In the genomic region with DNA sequence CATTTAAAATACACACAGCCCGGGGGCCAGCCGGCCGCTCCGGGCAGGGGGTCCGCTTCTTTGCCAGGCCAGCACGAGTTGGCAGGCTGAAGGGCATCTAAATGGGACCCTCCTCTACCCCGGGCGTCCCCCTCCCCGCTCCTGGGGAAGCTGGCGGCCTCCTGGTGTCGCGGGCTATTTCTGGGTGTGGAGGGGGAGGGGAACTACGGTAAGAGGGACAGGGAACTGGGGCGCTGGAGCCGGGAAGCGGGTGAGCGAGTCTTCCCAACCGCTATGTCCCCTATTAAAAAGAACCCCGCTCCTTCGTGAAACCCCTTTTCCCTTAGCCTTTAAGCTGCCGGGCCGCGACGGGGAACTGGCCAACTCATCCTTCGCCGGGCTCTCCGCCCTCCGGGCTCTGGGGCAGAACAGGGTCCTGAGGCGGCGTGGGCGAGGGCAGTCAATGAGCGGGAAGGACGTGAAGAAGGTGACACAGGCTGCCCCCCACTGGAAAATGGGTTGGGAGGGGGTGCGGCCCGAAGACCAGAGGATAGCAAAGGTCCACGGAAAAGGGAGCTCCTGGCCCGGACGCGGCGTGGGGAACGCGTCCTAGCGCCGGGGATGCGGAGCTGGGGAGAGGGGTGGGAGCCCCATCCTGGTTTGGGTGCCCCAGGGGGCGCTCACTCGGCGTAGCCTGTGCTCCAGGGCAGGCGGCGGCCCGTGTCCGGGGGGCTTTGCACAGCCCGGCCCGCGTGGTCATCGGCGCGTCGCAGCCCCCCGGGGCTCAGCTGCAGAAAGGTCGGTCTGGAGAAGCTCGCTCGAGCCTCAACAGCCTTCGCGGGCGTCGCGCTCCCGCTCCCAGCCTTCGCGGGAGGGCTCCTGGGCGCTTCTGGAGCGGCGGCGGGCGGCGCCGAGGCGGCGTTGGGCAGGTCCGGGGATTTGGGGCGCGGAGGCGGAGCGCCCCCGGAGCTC, we compare ENCODE assay signal across 8 cellular contexts. TPM values are rescaled to one million over a fixed set of nuclear protein-coding genes. Genes with fewer than 3 reads are reported as not detected.
DNase-seq lines count a peak whose midpoint lies in the region; ATAC-seq and TF ChIP-seq lines count a peak whose summit lies in the region.

No MANE protein-coding gene starts in this region.

- H3K4me3 ChIP-seq in AG09309 (ENCODE audit: control insufficient read depth, low read depth, low read length) (peak overlapping the region; percentile 51), MG63 (peak overlapping the region; percentile 48), breast epithelium (peak overlapping the region; percentile 49 to 89 (median 74)), liver (ENCODE audit: low read depth in 1 of 3, low read length in 3 of 3) (peak overlapping the region; percentile 43 to 57 (median 45)), thymus (ENCODE audit: low read length) (peak overlapping the region; percentile 43)

- H3K27me3 ChIP-seq in MG63 (peaks cover 5% of the 10 kb centered on the region; the same call in 1 of the 2 replicates), breast epithelium (no peaks in the 10 kb centered on the region), liver (ENCODE audit: control insufficient read depth in 4 of 4, insufficient read depth in 4 of 4, low read length in 3 of 4) (peaks cover 0 to 3% (median 0%) of the 10 kb centered on the region in 4 donors), thymus (ENCODE audit: control insufficient read depth, insufficient read depth) (peaks cover 43% of the 10 kb centered on the region)

- no peak overlapping the region for H3K9ac ChIP-seq in liver (ENCODE audit: low read depth in 1 of 2, low read length in 2 of 2)

- peak; percentile 1 for ATAC-seq in GM19328 (IDR thresholded peaks at IDR 0.05; ENCODE audit: unreplicated experiment)

- no peak for TF ChIP-seq RAD21 in liver (IDR thresholded peaks at IDR 0.05)

- H3K27ac ChIP-seq in breast epithelium (peak overlapping the region; percentile 64 to 78), liver (ENCODE audit: low read depth in 1 of 2, low read length in 2 of 2) (no peak overlapping the region), thymus (ENCODE audit: low read depth) (no peak overlapping the region)

- no peak for TF ChIP-seq CTCF in AG09309 (IDR thresholded peaks at IDR 0.05; ENCODE audit: control insufficient read depth, insufficient read depth, low read depth, low read length, missing control alignments)
- no peak for TF ChIP-seq CTCF in breast epithelium (IDR thresholded peaks at IDR 0.05)
- TF ChIP-seq CTCF in liver (IDR thresholded peaks at IDR 0.05; ENCODE audit: low read depth, low read length, missing input control) = no peak

- H3K4me1 ChIP-seq in breast epithelium (no peaks in the 10 kb centered on the region), liver (ENCODE audit: control insufficient read depth in 4 of 4, insufficient read depth in 4 of 4, low read length in 3 of 4) (peaks cover 11 to 36% (median 26%) of the 10 kb centered on the region in 4 donors), thymus (ENCODE audit: control insufficient read depth, insufficient read depth, low read length) (peaks cover 9% of the 10 kb centered on the region)

- no peaks in the 10 kb centered on the region for H3K36me3 ChIP-seq in MG63
- no peaks in the 10 kb centered on the region for H3K36me3 ChIP-seq in breast epithelium
- no peaks in the 10 kb centered on the region for H3K36me3 ChIP-seq in liver (ENCODE audit: control insufficient read depth in 4 of 4, insufficient read depth in 3 of 4, low read depth in 1 of 4, low read length in 3 of 4)
- no peaks in the 10 kb centered on the region for H3K36me3 ChIP-seq in thymus (ENCODE audit: control insufficient read depth, insufficient read depth)

- H3K9me3 ChIP-seq in MG63 (no peaks in the 10 kb centered on the region), breast epithelium (no peaks in the 10 kb centered on the region), liver (ENCODE audit: control insufficient read depth in 4 of 4, low read length in 3 of 4) (no peaks in the 10 kb centered on the region), thymus (ENCODE audit: control insufficient read depth) (no peaks in the 10 kb centered on the region)

- no peak for DNase-seq in AG09309 (ENCODE audit: low read depth)
- no peak for DNase-seq in MG63
- DNase-seq in breast epithelium (ENCODE audit: low spot score in 2 of 2) = no peak
- DNase-seq in HuH-7 (ENCODE audit: low spot score) = no peak
- DNase-seq in NCI-H2196 treated with DMSO at 0.1 percent for 48 hours (lab: John Stamatoyannopoulos, UW; ENCODE audit: unreplicated experiment) = no peak

- intact Hi-C loops in breast epithelium (cut with DNase I; ENCODE audit: low total_unique reads) = loop anchor here (5.0 kb wide), 1 partner anchor 93 kb away; no protein-coding TSS in a partner anchor

- TF ChIP-seq POLR2A in breast epithelium (IDR thresholded peaks at IDR 0.05) = no peak

- 2% methylated on average over 86 of the region's 86 CpGs for WGBS in liver
- WGBS in thymus = 1% methylated on average over 86 of the region's 86 CpGs

TF ChIP-seq in liver, 16 proteins besides CTCF, POLR2A, EP300 and RAD21:
- TF ChIP-seq RXRA (IDR thresholded peaks at IDR 0.05) (no peak), GABPA (IDR thresholded peaks at IDR 0.05 in 1 of 2, conservative IDR thresholded peaks at IDR 0.05 in 1 of 2) (no peak), NR2F2 (IDR thresholded peaks at IDR 0.05) (no peak), FOXA1 (IDR thresholded peaks at IDR 0.05) (no peak), JUND (IDR thresholded peaks at IDR 0.05) (no peak), SP1 (IDR thresholded peaks at IDR 0.05) (no peak), EGR1 (IDR thresholded peaks at IDR 0.05; ENCODE audit: low read depth in 2 of 2) (no peak), YY1 (IDR thresholded peaks at IDR 0.05) (no peak)
- TF ChIP-seq, protein P1, sequence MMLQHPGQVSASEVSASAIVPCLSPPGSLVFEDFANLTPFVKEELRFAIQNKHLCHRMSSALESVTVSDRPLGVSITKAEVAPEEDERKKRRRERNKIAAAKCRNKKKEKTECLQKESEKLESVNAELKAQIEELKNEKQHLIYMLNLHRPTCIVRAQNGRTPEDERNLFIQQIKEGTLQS (IDR thresholded peaks at IDR 0.05) = no peak
- TF ChIP-seq, protein P2, sequence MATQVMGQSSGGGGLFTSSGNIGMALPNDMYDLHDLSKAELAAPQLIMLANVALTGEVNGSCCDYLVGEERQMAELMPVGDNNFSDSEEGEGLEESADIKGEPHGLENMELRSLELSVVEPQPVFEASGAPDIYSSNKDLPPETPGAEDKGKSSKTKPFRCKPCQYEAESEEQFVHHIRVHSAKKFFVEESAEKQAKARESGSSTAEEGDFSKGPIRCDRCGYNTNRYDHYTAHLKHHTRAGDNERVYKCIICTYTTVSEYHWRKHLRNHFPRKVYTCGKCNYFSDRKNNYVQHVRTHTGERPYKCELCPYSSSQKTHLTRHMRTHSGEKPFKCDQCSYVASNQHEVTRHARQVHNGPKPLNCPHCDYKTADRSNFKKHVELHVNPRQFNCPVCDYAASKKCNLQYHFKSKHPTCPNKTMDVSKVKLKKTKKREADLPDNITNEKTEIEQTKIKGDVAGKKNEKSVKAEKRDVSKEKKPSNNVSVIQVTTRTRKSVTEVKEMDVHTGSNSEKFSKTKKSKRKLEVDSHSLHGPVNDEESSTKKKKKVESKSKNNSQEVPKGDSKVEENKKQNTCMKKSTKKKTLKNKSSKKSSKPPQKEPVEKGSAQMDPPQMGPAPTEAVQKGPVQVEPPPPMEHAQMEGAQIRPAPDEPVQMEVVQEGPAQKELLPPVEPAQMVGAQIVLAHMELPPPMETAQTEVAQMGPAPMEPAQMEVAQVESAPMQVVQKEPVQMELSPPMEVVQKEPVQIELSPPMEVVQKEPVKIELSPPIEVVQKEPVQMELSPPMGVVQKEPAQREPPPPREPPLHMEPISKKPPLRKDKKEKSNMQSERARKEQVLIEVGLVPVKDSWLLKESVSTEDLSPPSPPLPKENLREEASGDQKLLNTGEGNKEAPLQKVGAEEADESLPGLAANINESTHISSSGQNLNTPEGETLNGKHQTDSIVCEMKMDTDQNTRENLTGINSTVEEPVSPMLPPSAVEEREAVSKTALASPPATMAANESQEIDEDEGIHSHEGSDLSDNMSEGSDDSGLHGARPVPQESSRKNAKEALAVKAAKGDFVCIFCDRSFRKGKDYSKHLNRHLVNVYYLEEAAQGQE (IDR thresholded peaks at IDR 0.05) = no peak
TF ChIP-seq in liver: peak in this region for 0.

RNA-seq across cellular contexts. Expression of a gene that starts 0.5 kb away (rescaled TPM):
- total RNA-seq in MG63 (2014; rRNA removed; shearing (Covaris generic); ENCODE audit: low replicate concordance) = 2.4 and 2.7 TPM in 2 replicates
- total RNA-seq in breast epithelium (1 to 10 TPM in 2 of 3 donors, under 1 TPM in 1; 0.32 to 5.3 (median 4.9) TPM), liver (under 1 TPM in 1 of 2 donors, not detected in 1; 0.08 TPM)
- polyA plus RNA-seq in liver (under 1 TPM in 1 of 2 donors, not detected in 1; 0.17 TPM), thymus (8.4 TPM)

RNA-seq across cellular contexts. Expression of a gene that starts 7.7 kb away (rescaled TPM):
- total RNA-seq in MG63 (2014; rRNA removed; shearing (Covaris generic); ENCODE audit: low replicate concordance) = 568 and 693 TPM in 2 replicates
- total RNA-seq in breast epithelium (100 to 1,000 TPM; 150 to 302 (median 235) TPM), liver (10 to 100 TPM; 50.4 to 52.6 TPM)
- polyA plus RNA-seq in liver (100 to 1,000 TPM in 1 of 2 donors, 10 to 100 TPM in 1; 84.9 to 102 TPM), thymus (227 TPM)

RNA-seq across cellular contexts. Expression of a gene that starts 40.1 kb away (rescaled TPM):
- total RNA-seq in MG63 (2014; rRNA removed; shearing (Covaris generic); ENCODE audit: low replicate concordance) = 25.6 and 39.7 TPM in 2 replicates
- total RNA-seq in breast epithelium (10 to 100 TPM; 14.7 to 52.2 (median 42.6) TPM), liver (10 to 100 TPM; 32.0 to 32.4 TPM)
- polyA plus RNA-seq in liver (10 to 100 TPM; 35.1 to 36.8 TPM), thymus (62.9 TPM)

Comparison
In these comparisons a context has a peak if more than half of its experiments do, and no peak if none do; other contexts are left out.
1. H3K27ac ChIP-seq: peak in breast epithelium (2 of 2); none in liver (0 of 2) and thymus (single experiment).
2. Peak in every context shown above with its lines, with median percentiles within 50 percentile points of each other: H3K4me3 ChIP-seq.